8 cellular contexts compared by ENCODE assay signal in genomic region chr7:129825005-129825553, GRCh38.
DNase-seq lines count a peak whose midpoint lies in the region; ATAC-seq and TF ChIP-seq lines count a peak whose summit lies in the region.

No MANE protein-coding gene starts in this region.

- no peaks in the 10 kb centered on the region for H3K9me3 Mint-ChIP-seq in T-cell

- H3K27me3 ChIP-seq in left lung = no peaks in the 10 kb centered on the region

- peaks cover 16 to 18% (median 18%) of the 10 kb centered on the region in 3 donors for H3K4me1 Mint-ChIP-seq in T-cell

- CTCF ChIA-PET in T-cell (lab: Charles Lee) = interaction anchor here (0.6 to 1.6 kb wide), 15 partner anchors 13 to 1085 kb away, joined by 3 to 13 read pairs (median 3); no protein-coding TSS in a partner anchor

- no peaks in the 10 kb centered on the region for H3K36me3 Mint-ChIP-seq in T-cell

- H3K27ac Mint-ChIP-seq in T-cell = no peak overlapping the region

- TF ChIP-seq CTCF in coronary artery (IDR thresholded peaks at IDR 0.05) (no peak), left lung (IDR thresholded peaks at IDR 0.05) (no peak)

- peak overlapping the region; percentile 80 to 86 (median 84) for H3K4me3 Mint-ChIP-seq in T-cell

- DNase-seq in stimulated activated CD4-positive, alpha-beta T cell treated with anti-CD3 and anti-CD28 coated beads, Interleukin-12 subunit alpha, Interleukin-12 subunit beta, amount 100 ng/mL, for 24 hours (ENCODE audit: low read depth in 2 of 2) = peak; percentile 1 to 32
- no peak for DNase-seq in stimulated activated CD4-positive, alpha-beta T cell treated with anti-CD3 and anti-CD28 coated beads, Interleukin-4, amount 100 ng/mL, for 4 hours
- DNase-seq in NCI-H1105 treated with DMSO at 0.1 percent for 48 hours (lab: John Stamatoyannopoulos, UW) = peak; percentile 95
- peak in 10 of 34 experiments; percentile 3 to 24 (median 8) for DNase-seq in T-cell
- no peak for DNase-seq in coronary artery (ENCODE audit: low spot score)
- DNase-seq in left lung = peak; percentile 72 to 93
- peak; percentile 24 for DNase-seq in stimulated activated CD8-positive, alpha-beta memory T cell treated with anti-CD3 and anti-CD28 coated beads, Interleukin-4, amount 100 ng/mL, for 24 hours (ENCODE audit: low read depth)

- intact Hi-C loops in left lung (cut with DNase I) = loop anchor here in 1 of 2 donors (5.0 to 10.0 kb wide), 2 partner anchors 158 to 190 kb away; no protein-coding TSS in a partner anchor

- peaks cover 1 to 31% of the 10 kb centered on the region in 2 donors for H3K4me1 ChIP-seq in left lung

- peak; percentile 26 for ATAC-seq in HG02623 (IDR thresholded peaks at IDR 0.05; ENCODE audit: unreplicated experiment)
- ATAC-seq in T-cell (replicated peaks in 1 of 4) = peak; percentile 47 to 50 (median 48)
- peak; percentile 75 for ATAC-seq in left lung

- H3K4me3 ChIP-seq in coronary artery (peak overlapping the region; percentile 89), left lung (peak overlapping the region; percentile 61 to 81)

- no peaks in the 10 kb centered on the region for H3K36me3 ChIP-seq in left lung

- H3K27ac ChIP-seq in coronary artery (peak overlapping the region; percentile 76 to 82), left lung (peak overlapping the region; percentile 39 to 53)

- H3K27me3 Mint-ChIP-seq in T-cell = peaks cover 0 to 1% of the 10 kb centered on the region in 2 donors

- POLR2A ChIA-PET in T-cell (lab: Charles Lee) = interaction anchor here in 1 of 2 donors (0.6 kb wide), 5 partner anchors 11 to 670 kb away, joined by 3 to 4 read pairs (median 4); no protein-coding TSS in a partner anchor

- H3K9me3 ChIP-seq in left lung = no peaks in the 10 kb centered on the region

Comparison
In these comparisons a context has a peak if more than half of its experiments do, and no peak if none do; other contexts are left out.
1. DNase-seq: peak in stimulated activated CD4-positive, alpha-beta T cell treated with anti-CD3 and anti-CD28 coated beads, Interleukin-12 subunit alpha, Interleukin-12 subunit beta, amount 100 ng/mL, for 24 hours (2 of 2), NCI-H1105 treated with DMSO at 0.1 percent for 48 hours (single experiment), left lung (2 of 2) and stimulated activated CD8-positive, alpha-beta memory T cell treated with anti-CD3 and anti-CD28 coated beads, Interleukin-4, amount 100 ng/mL, for 24 hours (single experiment); none in stimulated activated CD4-positive, alpha-beta T cell treated with anti-CD3 and anti-CD28 coated beads, Interleukin-4, amount 100 ng/mL, for 4 hours (0 of 2) and coronary artery (single experiment).
2. Peak in every context shown above with its lines, with median percentiles within 50 percentile points of each other: ATAC-seq.